ENCODE assay signal across 8 cellular contexts in genomic region chr2:206443735-206444527, GRCh38. TPM values are rescaled to one million over a fixed set of nuclear protein-coding genes. Genes with fewer than 3 reads are reported as not detected.
A peak's percentile ranks its signal among the peaks of the same experiment; 100 is the strongest.
DNase-seq lines count a peak whose midpoint lies in the region; ATAC-seq and TF ChIP-seq lines count a peak whose summit lies in the region.

No MANE protein-coding gene starts in this region.

- CTCF ChIA-PET in activated CD4-positive, alpha-beta T cell treated with anti-CD3 and anti-CD28 coated beads, Interleukin-2, amount 10 ng/mL, durations not matched to agents 7 days and 5 days (lab: Charles Lee), result no interaction called here

- TF ChIP-seq CTCF in cardiac fibroblast (IDR thresholded peaks at IDR 0.05; ENCODE audit: low read depth, low read length) (no peak), kidney epithelial cell (IDR thresholded peaks at IDR 0.05; ENCODE audit: insufficient read depth, low read length, poor library complexity, severe bottlenecking) (no peak)

- H3K36me3 ChIP-seq in NT2/D1 (ENCODE audit: insufficient read depth, insufficient read length, low read length) (no peaks in the 10 kb centered on the region), kidney epithelial cell (ENCODE audit: control insufficient read depth, insufficient read depth, low read length) (no peaks in the 10 kb centered on the region)

- H3K9ac ChIP-seq in NT2/D1 (ENCODE audit: insufficient read length, low read depth), result peak overlapping the region; percentile 79

- POLR2A ChIA-PET in activated CD4-positive, alpha-beta T cell treated with anti-CD3 and anti-CD28 coated beads, Interleukin-2, amount 10 ng/mL, durations not matched to agents 7 days and 5 days (lab: Charles Lee), result no interaction called here

- H3K4me1 ChIP-seq in NT2/D1 (ENCODE audit: insufficient read depth, insufficient read length), result no peaks in the 10 kb centered on the region

- H3K27me3 ChIP-seq in NT2/D1 (ENCODE audit: insufficient read depth, insufficient read length) (peaks cover 38% of the 10 kb centered on the region), kidney epithelial cell (ENCODE audit: control insufficient read depth, insufficient read depth, low read length) (peaks cover 32% of the 10 kb centered on the region)

- no peaks in the 10 kb centered on the region for H3K36me3 Mint-ChIP-seq in activated CD4-positive, alpha-beta T cell treated with anti-CD3 and anti-CD28 coated beads, Interleukin-2, amount 10 ng/mL, durations not matched to agents 7 days and 5 days (ENCODE audit: low read depth)
- H3K36me3 Mint-ChIP-seq in stimulated activated effector memory CD8-positive, alpha-beta T cell treated with anti-CD3 and anti-CD28 coated beads, Interleukin-12 subunit alpha, Interleukin-12 subunit beta, amount 100 ng/mL, for 72 hours, result no peaks in the 10 kb centered on the region

- H3K9me3 Mint-ChIP-seq in activated CD4-positive, alpha-beta T cell treated with anti-CD3 and anti-CD28 coated beads, Interleukin-2, amount 10 ng/mL, durations not matched to agents 7 days and 5 days, result no peaks in the 10 kb centered on the region
- no peaks in the 10 kb centered on the region for H3K9me3 Mint-ChIP-seq in stimulated activated effector memory CD8-positive, alpha-beta T cell treated with anti-CD3 and anti-CD28 coated beads, Interleukin-12 subunit alpha, Interleukin-12 subunit beta, amount 100 ng/mL, for 72 hours

- no peak overlapping the region for H3K27ac Mint-ChIP-seq in activated CD4-positive, alpha-beta T cell treated with anti-CD3 and anti-CD28 coated beads, Interleukin-2, amount 10 ng/mL, durations not matched to agents 7 days and 5 days
- no peak overlapping the region for H3K27ac Mint-ChIP-seq in stimulated activated effector memory CD8-positive, alpha-beta T cell treated with anti-CD3 and anti-CD28 coated beads, Interleukin-12 subunit alpha, Interleukin-12 subunit beta, amount 100 ng/mL, for 72 hours

- H3K27me3 Mint-ChIP-seq in activated CD4-positive, alpha-beta T cell treated with anti-CD3 and anti-CD28 coated beads, Interleukin-2, amount 10 ng/mL, durations not matched to agents 7 days and 5 days, result peaks cover 73% of the 10 kb centered on the region

- DNase-seq in activated CD4-positive, alpha-beta T cell treated with anti-CD3 and anti-CD28 coated beads, Interleukin-2, amount 10 ng/mL, durations not matched to agents 7 days and 5 days, result peak; percentile 9
- DNase-seq in activated CD4-positive, alpha-beta T cell treated with anti-CD3 and anti-CD28 coated beads, Interleukin-2, amount 50 U/mL, for 4 hours, result no peak
- DNase-seq in NT2/D1 (ENCODE audit: low read depth, low spot score) (peak; percentile 32), cardiac fibroblast (ENCODE audit: low read depth in 2 of 2) (peak in 1 of 2 donors; percentile 44), kidney epithelial cell (ENCODE audit: low read depth) (no peak), posterior vena cava (ENCODE audit: low spot score) (no peak)
- no peak for DNase-seq in stimulated activated effector memory CD8-positive, alpha-beta T cell treated with anti-CD3 and anti-CD28 coated beads, Interleukin-12 subunit alpha, Interleukin-12 subunit beta, amount 100 ng/mL, for 72 hours (ENCODE audit: low spot score in 2 of 2)

- intact Hi-C loops in posterior vena cava (cut with DNase I), result no loop called here

- H3K9me3 ChIP-seq in NT2/D1 (ENCODE audit: insufficient read depth, low read length), result no peaks in the 10 kb centered on the region

- peak; percentile 58 for ATAC-seq in HG02610 (IDR thresholded peaks at IDR 0.05; ENCODE audit: unreplicated experiment)
- ATAC-seq in stimulated activated effector memory CD8-positive, alpha-beta T cell treated with anti-CD3 and anti-CD28 coated beads, Interleukin-12 subunit alpha, Interleukin-12 subunit beta, amount 100 ng/mL, for 72 hours, result peak; percentile 64

- peaks cover 15% of the 10 kb centered on the region for H3K4me1 Mint-ChIP-seq in activated CD4-positive, alpha-beta T cell treated with anti-CD3 and anti-CD28 coated beads, Interleukin-2, amount 10 ng/mL, durations not matched to agents 7 days and 5 days
- peaks cover 6% of the 10 kb centered on the region for H3K4me1 Mint-ChIP-seq in stimulated activated effector memory CD8-positive, alpha-beta T cell treated with anti-CD3 and anti-CD28 coated beads, Interleukin-12 subunit alpha, Interleukin-12 subunit beta, amount 100 ng/mL, for 72 hours

- H3K4me3 ChIP-seq in NT2/D1 (ENCODE audit: insufficient read length, low read depth) (peak overlapping the region; percentile 69), cardiac fibroblast (replicated peaks in 1 of 2; ENCODE audit: low read depth in 2 of 2, low read length in 2 of 2) (peak overlapping the region; percentile 57 to 61), kidney epithelial cell (ENCODE audit: low read depth, low read length) (peak overlapping the region; percentile 23)

- H3K4me3 Mint-ChIP-seq in activated CD4-positive, alpha-beta T cell treated with anti-CD3 and anti-CD28 coated beads, Interleukin-2, amount 10 ng/mL, durations not matched to agents 7 days and 5 days, result peak overlapping the region; percentile 70
- peak overlapping the region; percentile 57 for H3K4me3 Mint-ChIP-seq in stimulated activated effector memory CD8-positive, alpha-beta T cell treated with anti-CD3 and anti-CD28 coated beads, Interleukin-12 subunit alpha, Interleukin-12 subunit beta, amount 100 ng/mL, for 72 hours

RNA-seq across cellular contexts. Expression of gene ADAM23, which starts 0.6 kb away (rescaled TPM):
- under 1 TPM; 0.75 to 0.89 TPM for total RNA-seq in activated CD4-positive, alpha-beta T cell treated with anti-CD3 and anti-CD28 coated beads, Interleukin-2, amount 10 ng/mL, durations not matched to agents 7 days and 5 days
- total RNA-seq in kidney epithelial cell, result 0.21 and 0.62 TPM in 2 replicates
- total RNA-seq in posterior vena cava, result 1 to 10 TPM; 3.4 to 4.7 TPM

Comparison
In these comparisons a context has a peak if more than half of its experiments do, and no peak if none do; other contexts are left out.
1. DNase-seq: peak in activated CD4-positive, alpha-beta T cell treated with anti-CD3 and anti-CD28 coated beads, Interleukin-2, amount 10 ng/mL, durations not matched to agents 7 days and 5 days (single experiment) and NT2/D1 (single experiment); none in activated CD4-positive, alpha-beta T cell treated with anti-CD3 and anti-CD28 coated beads, Interleukin-2, amount 50 U/mL, for 4 hours (0 of 2), kidney epithelial cell (single experiment), stimulated activated effector memory CD8-positive, alpha-beta T cell treated with anti-CD3 and anti-CD28 coated beads, Interleukin-12 subunit alpha, Interleukin-12 subunit beta, amount 100 ng/mL, for 72 hours (0 of 2) and posterior vena cava (single experiment).
2. Peak in every context shown above with its lines, with median percentiles within 50 percentile points of each other: H3K4me3 ChIP-seq.